In the genomic region with DNA sequence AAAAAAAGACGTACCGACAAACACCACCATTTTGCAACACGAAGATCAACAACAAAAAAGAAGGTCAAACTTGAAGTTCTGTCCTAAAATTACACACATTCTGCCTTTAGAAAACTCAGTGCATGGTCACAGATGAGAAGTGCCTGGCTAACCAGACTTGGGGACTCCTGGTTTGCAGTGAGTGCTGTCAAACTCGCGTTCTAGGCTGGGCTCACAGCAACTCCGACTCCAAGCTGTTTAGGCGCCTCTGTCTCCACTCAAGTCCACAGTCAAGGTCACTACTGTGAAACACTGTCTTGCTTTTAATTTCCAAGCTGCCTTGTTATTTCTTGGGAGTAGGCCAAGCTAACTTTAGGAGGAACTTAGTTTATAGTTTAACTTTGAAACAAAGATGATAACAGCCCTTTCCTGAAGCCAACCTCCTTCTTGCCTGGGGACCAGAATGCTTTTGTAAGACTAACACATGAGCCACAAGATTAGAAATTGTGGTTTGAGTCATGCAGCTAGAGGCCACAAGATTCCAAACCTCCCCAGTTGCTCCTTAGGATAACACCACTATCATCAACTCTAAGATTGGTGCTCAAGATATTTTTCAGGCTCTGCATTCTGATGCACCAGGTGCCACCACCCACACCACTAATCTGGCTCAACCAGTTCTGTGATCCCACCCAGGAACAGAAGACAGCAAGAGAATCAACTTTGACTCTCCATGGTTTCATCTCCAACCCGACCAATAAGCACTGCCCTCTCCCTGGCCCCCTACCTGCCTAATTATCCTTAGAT, we compare ENCODE assay signal across 8 cellular contexts. TPM values are rescaled to one million over a fixed set of nuclear protein-coding genes. Genes with fewer than 3 reads are reported as not detected.
DNase-seq lines count a peak whose midpoint lies in the region; ATAC-seq and TF ChIP-seq lines count a peak whose summit lies in the region.

No MANE protein-coding gene starts in this region.

- BruUV-seq in Calu3 (replicated peaks; lab: Mats Ljungman, UMichigan): no TSS peak

- peaks cover 57% of the 10 kb centered on the region for H3K36me3 Mint-ChIP-seq in Calu3 (ENCODE audit: insufficient read depth, unreplicated experiment)
- peaks cover 27% of the 10 kb centered on the region for H3K36me3 Mint-ChIP-seq in natural killer cell treated with Interleukin-12 subunit alpha and Interleukin-12 subunit beta and Interleukin-15 and Interleukin-18, amount 100 ng/mL, for 72 hours

- no peaks in the 10 kb centered on the region for H3K27me3 Mint-ChIP-seq in Calu3 (ENCODE audit: unreplicated experiment)
- no peaks in the 10 kb centered on the region for H3K27me3 Mint-ChIP-seq in natural killer cell treated with Interleukin-12 subunit alpha and Interleukin-12 subunit beta and Interleukin-15 and Interleukin-18, amount 100 ng/mL, for 72 hours

- H3K4me3 Mint-ChIP-seq in Calu3 (ENCODE audit: low read depth, unreplicated experiment): peak overlapping the region; percentile 71
- peak overlapping the region; percentile 71 for H3K4me3 Mint-ChIP-seq in natural killer cell treated with Interleukin-12 subunit alpha and Interleukin-12 subunit beta and Interleukin-15 and Interleukin-18, amount 100 ng/mL, for 72 hours

- peak overlapping the region; percentile 63 for H3K27ac Mint-ChIP-seq in Calu3 (ENCODE audit: unreplicated experiment)
- H3K27ac Mint-ChIP-seq in natural killer cell treated with Interleukin-12 subunit alpha and Interleukin-12 subunit beta and Interleukin-15 and Interleukin-18, amount 100 ng/mL, for 72 hours: peak overlapping the region; percentile 23 to 42

- H3K4me1 Mint-ChIP-seq in Calu3 (ENCODE audit: low read depth, unreplicated experiment): peaks cover 11% of the 10 kb centered on the region
- peaks cover 20 to 28% of the 10 kb centered on the region in 2 donors for H3K4me1 Mint-ChIP-seq in natural killer cell treated with Interleukin-12 subunit alpha and Interleukin-12 subunit beta and Interleukin-15 and Interleukin-18, amount 100 ng/mL, for 72 hours (ENCODE audit: low read depth in 2 of 2)

- intact Hi-C loops in Calu3 (cut with micrococcal nuclease; ENCODE audit: unreplicated experiment): no loop called here

- peaks cover 20% of the 10 kb centered on the region for H3K9me3 Mint-ChIP-seq in Calu3 (ENCODE audit: low read depth, unreplicated experiment)
- no peaks in the 10 kb centered on the region for H3K9me3 Mint-ChIP-seq in natural killer cell treated with Interleukin-12 subunit alpha and Interleukin-12 subunit beta and Interleukin-15 and Interleukin-18, amount 100 ng/mL, for 72 hours

- DNase-seq in Calu3 (no peak), LoVo (ENCODE audit: low spot score) (peak; percentile 18), cardiac fibroblast (ENCODE audit: low read depth in 2 of 2) (peak; percentile 48 to 53), SHP77 (lab: John Stamatoyannopoulos, UW) (no peak), NCI-H1694 treated with DMSO at 0.1 percent for 48 hours (lab: John Stamatoyannopoulos, UW) (no peak), NAMALWA (ENCODE audit: low spot score) (no peak), NCI-H524 (lab: John Stamatoyannopoulos, UW) (no peak)
- no peak for DNase-seq in natural killer cell treated with Interleukin-12 subunit alpha and Interleukin-12 subunit beta and Interleukin-15 and Interleukin-18, amount 100 ng/mL, for 72 hours (ENCODE audit: low spot score)

- no peak overlapping the region for H3K4me3 ChIP-seq in cardiac fibroblast (replicated peaks in 1 of 2; ENCODE audit: low read depth in 2 of 2, low read length in 2 of 2)

- no peak for ATAC-seq in natural killer cell treated with Interleukin-12 subunit alpha and Interleukin-12 subunit beta and Interleukin-15 and Interleukin-18, amount 100 ng/mL, for 72 hours

- TF ChIP-seq CTCF in Calu3 (IDR thresholded peaks at IDR 0.05; ENCODE audit: unreplicated experiment) (no peak), cardiac fibroblast (IDR thresholded peaks at IDR 0.05; ENCODE audit: low read depth, low read length) (no peak)

- CTCF ChIA-PET in Calu3 (lab: Charles Lee): interaction anchor here (0.5 kb wide), 1 partner anchor 61 kb away, joined by 3 read pairs; no protein-coding TSS in a partner anchor

RNA-seq across cellular contexts. Expression of a gene that starts 1.1 kb away (rescaled TPM):
- 54.0 and 57.2 TPM in 2 replicates for total RNA-seq in Calu3 (2022)
- total RNA-seq in natural killer cell treated with Interleukin-12 subunit alpha and Interleukin-12 subunit beta and Interleukin-15 and Interleukin-18, amount 100 ng/mL, for 72 hours: 10 to 100 TPM; 19.5 to 53.4 TPM

RNA-seq across cellular contexts. Expression of a gene that starts 1.7 kb away (rescaled TPM):
- total RNA-seq in Calu3 (2022): 24.8 and 28.3 TPM in 2 replicates
- 10 to 100 TPM in 1 of 2 donors, 1 to 10 TPM in 1; 9.8 to 31.9 TPM for total RNA-seq in natural killer cell treated with Interleukin-12 subunit alpha and Interleukin-12 subunit beta and Interleukin-15 and Interleukin-18, amount 100 ng/mL, for 72 hours

Comparison
In these comparisons a context has a peak if more than half of its experiments do, and no peak if none do; other contexts are left out.
1. DNase-seq: peak in LoVo (single experiment) and cardiac fibroblast (2 of 2); none in Calu3 (single experiment), natural killer cell treated with Interleukin-12 subunit alpha and Interleukin-12 subunit beta and Interleukin-15 and Interleukin-18, amount 100 ng/mL, for 72 hours (single experiment), SHP77 (0 of 2), NCI-H1694 treated with DMSO at 0.1 percent for 48 hours (single experiment), NAMALWA (single experiment) and NCI-H524 (0 of 2).